1 cellular context compared by ENCODE assay signal in the genomic region with DNA sequence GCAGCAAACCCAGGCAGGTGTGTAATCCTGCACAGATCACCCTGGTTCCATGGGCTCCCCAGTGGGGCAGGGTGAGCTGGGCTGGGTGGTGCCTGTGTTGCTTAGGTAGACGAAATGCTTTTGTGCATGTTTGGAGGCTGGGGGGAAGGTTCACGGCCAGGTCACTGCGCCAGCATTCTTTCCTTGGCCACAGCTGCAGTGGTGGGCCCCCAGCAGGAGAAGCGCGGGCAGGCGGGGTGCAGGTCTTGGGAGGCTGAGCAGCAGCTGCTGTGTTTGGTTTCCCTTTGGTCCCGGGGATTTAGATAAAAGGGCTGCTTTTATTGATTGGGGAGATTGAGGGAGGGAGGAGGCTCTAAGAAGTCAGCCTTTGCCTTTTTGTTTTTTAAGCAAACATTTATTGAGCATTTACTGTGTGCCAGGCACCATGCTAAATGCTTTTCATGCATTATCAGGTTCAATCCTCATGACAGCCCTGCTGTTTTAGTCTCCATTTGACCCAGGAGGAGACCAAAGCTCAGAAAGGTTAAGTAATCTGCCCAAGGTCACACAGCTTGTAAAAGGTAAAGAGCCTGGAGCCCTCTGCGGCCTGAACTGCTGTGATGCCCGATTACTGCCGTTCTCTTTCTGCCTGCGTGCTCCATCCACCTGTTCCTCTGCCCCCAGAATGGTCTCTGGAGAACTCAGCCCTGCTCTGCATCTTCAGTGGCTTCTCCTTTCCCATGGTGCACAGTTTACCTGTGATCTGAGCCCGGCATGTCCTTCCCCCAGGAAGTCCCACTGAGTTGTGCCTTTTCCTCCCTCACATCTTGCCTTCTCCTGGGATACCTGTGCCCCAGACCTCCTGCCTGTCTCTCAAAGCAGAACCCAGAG.
TF ChIP-seq lines count a peak whose summit lies in the region.

No MANE protein-coding gene starts in this region.

TF ChIP-seq in IMR-90, 13 proteins besides CTCF, POLR2A, EP300 and RAD21:
- TF ChIP-seq, protein P1, sequence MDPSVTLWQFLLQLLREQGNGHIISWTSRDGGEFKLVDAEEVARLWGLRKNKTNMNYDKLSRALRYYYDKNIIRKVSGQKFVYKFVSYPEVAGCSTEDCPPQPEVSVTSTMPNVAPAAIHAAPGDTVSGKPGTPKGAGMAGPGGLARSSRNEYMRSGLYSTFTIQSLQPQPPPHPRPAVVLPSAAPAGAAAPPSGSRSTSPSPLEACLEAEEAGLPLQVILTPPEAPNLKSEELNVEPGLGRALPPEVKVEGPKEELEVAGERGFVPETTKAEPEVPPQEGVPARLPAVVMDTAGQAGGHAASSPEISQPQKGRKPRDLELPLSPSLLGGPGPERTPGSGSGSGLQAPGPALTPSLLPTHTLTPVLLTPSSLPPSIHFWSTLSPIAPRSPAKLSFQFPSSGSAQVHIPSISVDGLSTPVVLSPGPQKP (IDR thresholded peaks at IDR 0.05; ENCODE audit: borderline replicate concordance, low read depth, low read length), result no peak
- TF ChIP-seq NFE2L2 (IDR thresholded peaks at IDR 0.05; ENCODE audit: low read depth, low read length) (no peak), FOS (IDR thresholded peaks at IDR 0.05; ENCODE audit: low read depth, low read length) (no peak), MAZ (IDR thresholded peaks at IDR 0.05; ENCODE audit: borderline replicate concordance, low read depth, low read length) (no peak), BHLHE40 (IDR thresholded peaks at IDR 0.05; ENCODE audit: low read depth, low read length) (no peak), MAFK (IDR thresholded peaks at IDR 0.05; ENCODE audit: low read depth, low read length) (no peak), MXI1 (IDR thresholded peaks at IDR 0.05; ENCODE audit: borderline replicate concordance, low read depth, low read length) (no peak), RFX5 (IDR thresholded peaks at IDR 0.05; ENCODE audit: low read depth, low read length) (no peak), SMC3 (IDR thresholded peaks at IDR 0.05; ENCODE audit: low read depth, low read length) (no peak), RCOR1 (IDR thresholded peaks at IDR 0.05; ENCODE audit: insufficient replicate concordance, low read length) (no peak), CEBPB (IDR thresholded peaks at IDR 0.05; ENCODE audit: low read depth, low read length) (no peak), CHD1 (IDR thresholded peaks at IDR 0.05; ENCODE audit: low read depth, low read length) (no peak)
- TF ChIP-seq, protein P2, sequence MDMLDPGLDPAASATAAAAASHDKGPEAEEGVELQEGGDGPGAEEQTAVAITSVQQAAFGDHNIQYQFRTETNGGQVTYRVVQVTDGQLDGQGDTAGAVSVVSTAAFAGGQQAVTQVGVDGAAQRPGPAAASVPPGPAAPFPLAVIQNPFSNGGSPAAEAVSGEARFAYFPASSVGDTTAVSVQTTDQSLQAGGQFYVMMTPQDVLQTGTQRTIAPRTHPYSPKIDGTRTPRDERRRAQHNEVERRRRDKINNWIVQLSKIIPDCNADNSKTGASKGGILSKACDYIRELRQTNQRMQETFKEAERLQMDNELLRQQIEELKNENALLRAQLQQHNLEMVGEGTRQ (IDR thresholded peaks at IDR 0.05; ENCODE audit: low read depth, low read length), result no peak
